In the genomic region with DNA sequence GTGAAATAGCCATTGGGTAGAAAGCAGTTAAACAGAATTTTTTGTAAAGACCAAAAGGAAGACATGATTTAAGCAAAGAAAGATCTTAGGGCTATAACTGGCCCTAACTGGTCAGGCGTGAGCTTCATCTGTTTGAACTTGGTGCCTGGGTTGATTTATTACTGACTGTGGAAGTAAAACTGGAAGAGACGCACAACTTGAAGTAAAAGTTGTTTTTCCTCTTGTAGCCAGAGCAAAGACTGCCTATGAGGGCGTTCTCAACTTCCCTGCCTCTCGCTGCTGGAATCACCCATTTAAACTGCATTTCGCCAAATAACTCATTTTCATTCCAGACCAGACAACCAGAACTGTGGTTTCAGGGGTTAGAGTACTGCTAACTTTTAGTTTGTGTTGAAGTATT, we compare ENCODE assay signal across 23 cellular contexts. TPM values are rescaled to one million over a fixed set of nuclear protein-coding genes. Genes with fewer than 3 reads are reported as not detected.
A peak's percentile ranks its signal among the peaks of the same experiment; 100 is the strongest.
DNase-seq lines count a peak whose midpoint lies in the region; ATAC-seq and TF ChIP-seq lines count a peak whose summit lies in the region.
"Had no signal": no experiment of that assay in that cellular context is flagged by ENCODE, and none has a peak within 500 bp of the region (broad histone marks: within the 10 kb centered on the region; RNA-seq: fewer than 3 reads in every experiment).

No MANE protein-coding gene starts in this region.

- no peaks in the 10 kb centered on the region for H3K79me2 ChIP-seq in Karpas-422 (ENCODE audit: low read length)

- H3K4me3 ChIP-seq in Karpas-422 (ENCODE audit: low read length) = peak overlapping the region; percentile 56
- peak overlapping the region in 2 of 3 donors; percentile 1 to 28 for H3K4me3 ChIP-seq in skeletal muscle tissue (ENCODE audit: low read length in 3 of 3)
- H3K4me3 ChIP-seq: Peyer's patch, SJCRH30 had no signal

- no peak for TF ChIP-seq CTCF in nephron (IDR thresholded peaks at IDR 0.05; ENCODE audit: unreplicated experiment in 3 of 3)

- ATAC-seq in activated T-cell treated with anti-CD3 and anti-CD28 coated beads, Interleukin-2, amount 50 U/mL, for 72 hours (replicated peaks in 1 of 2) = no peak
- no peak for ATAC-seq in GM19452 (IDR thresholded peaks at IDR 0.05; ENCODE audit: unreplicated experiment)
- ATAC-seq: CD8-positive, alpha-beta T cell had no signal

- no peaks in the 10 kb centered on the region for H3K9me3 Mint-ChIP-seq in activated T-cell treated with anti-CD3 and anti-CD28 coated beads, Interleukin-2, amount 50 U/mL, for 72 hours
- no peaks in the 10 kb centered on the region for H3K9me3 Mint-ChIP-seq in nephron
- H3K9me3 Mint-ChIP-seq: CD8-positive, alpha-beta T cell had no signal

- DNase-seq in activated T-cell treated with anti-CD3 and anti-CD28 coated beads, Interleukin-2, amount 50 U/mL, for 72 hours = no peak
- DNase-seq in activated T-cell treated with anti-CD3 and anti-CD28 coated beads for 4 hours = no peak
- peak; percentile 64 for DNase-seq in Karpas-422
- no peak for DNase-seq in NCI-H2196 (lab: John Stamatoyannopoulos, UW; ENCODE audit: unreplicated experiment)
- DNase-seq in pons (ENCODE audit: low spot score) = no peak
- DNase-seq: 8988T; AML-193; Calu3; CD8-positive, alpha-beta T cell; DMS153; KG1; NCI-H1092 treated with DMSO at 0.1 percent for 48 hours; NCI-H146; NCI-H2029; NCI-H226; NCI-H510A treated with DMSO at 0.1 percent for 48 hours; NCI-H748 treated with DMSO at 0.1 percent for 48 hours; Peyer's patch; SJCRH30 had no signal

- peak overlapping the region; percentile 83 for H3K27ac ChIP-seq in Karpas-422 (ENCODE audit: low read length)
- no peak overlapping the region for H3K27ac ChIP-seq in skeletal muscle tissue (ENCODE audit: low read depth, low read length)
- H3K27ac ChIP-seq: HL-60, Peyer's patch, SJCRH30 had no signal

- H3K9me2 ChIP-seq in Karpas-422 (replicated peaks; ENCODE audit: insufficient read depth, low read length) = no peaks in the 10 kb centered on the region

- peaks cover 43% of the 10 kb centered on the region for H3K4me1 Mint-ChIP-seq in activated T-cell treated with anti-CD3 and anti-CD28 coated beads, Interleukin-2, amount 50 U/mL, for 72 hours (ENCODE audit: low read depth)
- peaks cover 5% of the 10 kb centered on the region for H3K4me1 Mint-ChIP-seq in nephron

- H3K36me3 ChIP-seq in Karpas-422 (ENCODE audit: insufficient read depth, low read length) (no peaks in the 10 kb centered on the region), skeletal muscle tissue (ENCODE audit: control insufficient read depth in 3 of 3, insufficient read depth in 3 of 3, low read length in 3 of 3) (no peaks in the 10 kb centered on the region)
- H3K36me3 ChIP-seq: Peyer's patch, SJCRH30 had no signal

- H3K4me1 ChIP-seq in Karpas-422 (ENCODE audit: low read length) = peaks cover 44% of the 10 kb centered on the region
- H3K4me1 ChIP-seq in skeletal muscle tissue (ENCODE audit: control insufficient read depth in 3 of 3, insufficient read depth in 3 of 3, low read length in 3 of 3) = peaks cover 0 to 3% (median 0%) of the 10 kb centered on the region in 3 donors

- H3K9me3 ChIP-seq in Karpas-422 (ENCODE audit: low read length) = no peaks in the 10 kb centered on the region
- no peaks in the 10 kb centered on the region for H3K9me3 ChIP-seq in skeletal muscle tissue (ENCODE audit: control insufficient read depth in 3 of 3, low read length in 3 of 3)
- H3K9me3 ChIP-seq: Peyer's patch had no signal

- no peak overlapping the region for H2AFZ ChIP-seq in Karpas-422 (ENCODE audit: low read length)

- peak overlapping the region; percentile 34 to 82 for H3K4me3 Mint-ChIP-seq in activated T-cell treated with anti-CD3 and anti-CD28 coated beads, Interleukin-2, amount 50 U/mL, for 72 hours
- H3K4me3 Mint-ChIP-seq in nephron = peak overlapping the region; percentile 5 to 37 (median 16)

- peaks cover 78% of the 10 kb centered on the region for H3K27me3 Mint-ChIP-seq in activated T-cell treated with anti-CD3 and anti-CD28 coated beads, Interleukin-2, amount 50 U/mL, for 72 hours (ENCODE audit: low read depth)
- H3K27me3 Mint-ChIP-seq in nephron (ENCODE audit: low read depth) = peaks cover 67% of the 10 kb centered on the region

- H3K9ac ChIP-seq in Karpas-422 (ENCODE audit: low read length) = peak overlapping the region; percentile 46; the same call in 1 of the 2 replicates
- no peak overlapping the region for H3K9ac ChIP-seq in skeletal muscle tissue (ENCODE audit: low read depth in 1 of 3, low read length in 3 of 3)

- peaks cover 0 to 3% of the 10 kb centered on the region in 2 donors for H3K36me3 Mint-ChIP-seq in activated T-cell treated with anti-CD3 and anti-CD28 coated beads, Interleukin-2, amount 50 U/mL, for 72 hours (ENCODE audit: insufficient read depth in 2 of 2)
- no peaks in the 10 kb centered on the region for H3K36me3 Mint-ChIP-seq in nephron (ENCODE audit: low read depth)
- H3K36me3 Mint-ChIP-seq: CD8-positive, alpha-beta T cell had no signal

- no peaks in the 10 kb centered on the region for H4K20me1 ChIP-seq in Karpas-422 (ENCODE audit: insufficient read depth, low read depth, low read length)

- H3K27me3 ChIP-seq in Karpas-422 (ENCODE audit: low read length) (no peaks in the 10 kb centered on the region), skeletal muscle tissue (ENCODE audit: control insufficient read depth in 3 of 3, insufficient read depth in 3 of 3, low read length in 3 of 3) (peaks cover 19 to 44% (median 38%) of the 10 kb centered on the region in 3 donors)
- H3K27me3 ChIP-seq: SJCRH30 had no signal

- no peak overlapping the region for H3K27ac Mint-ChIP-seq in activated T-cell treated with anti-CD3 and anti-CD28 coated beads, Interleukin-2, amount 50 U/mL, for 72 hours
- no peak overlapping the region for H3K27ac Mint-ChIP-seq in nephron
- H3K27ac Mint-ChIP-seq: CD8-positive, alpha-beta T cell had no signal

- peak overlapping the region; percentile 67 for H3K4me2 ChIP-seq in Karpas-422 (ENCODE audit: low read depth, low read length, poor library complexity, severe bottlenecking)

RNA-seq across cellular contexts. Expression of a gene that starts 1.5 kb away (rescaled TPM):
- 1 to 10 TPM; 4.7 to 6.7 TPM for total RNA-seq in activated T-cell treated with anti-CD3 and anti-CD28 coated beads, Interleukin-2, amount 50 U/mL, for 72 hours
- total RNA-seq in Karpas-422 (2014; rRNA removed; shearing (Covaris generic); ENCODE audit: low replicate concordance) = 2.0 and 3.9 TPM in 2 replicates
- total RNA-seq in skeletal muscle tissue = 135 TPM
- total RNA-seq: CD8-positive, alpha-beta T cell had no signal

RNA-seq across cellular contexts. Expression of a gene that starts 45.6 kb away (rescaled TPM):
- 10 to 100 TPM; 26.6 to 33.1 TPM for total RNA-seq in activated T-cell treated with anti-CD3 and anti-CD28 coated beads, Interleukin-2, amount 50 U/mL, for 72 hours
- total RNA-seq in Karpas-422 (2014; rRNA removed; shearing (Covaris generic); ENCODE audit: low replicate concordance) = 9.5 and 19.3 TPM in 2 replicates
- total RNA-seq in skeletal muscle tissue = 10.4 TPM

Comparison
In these comparisons a context has a peak if more than half of its experiments do, and no peak if none do; other contexts are left out.
1. RNA of a gene that starts 1.5 kb away (total RNA-seq): 135 TPM in skeletal muscle tissue (single experiment); 4.7 to 6.7 TPM in activated T-cell treated with anti-CD3 and anti-CD28 coated beads, Interleukin-2, amount 50 U/mL, for 72 hours and 2.0 to 3.9 TPM in Karpas-422; every median in the first group is over 10 times any median in the second.